1 cellular context compared by ENCODE assay signal in genomic region chr1:205631010-205631726, GRCh38.
TF ChIP-seq lines count a peak whose summit lies in the region.

No MANE protein-coding gene starts in this region.

TF ChIP-seq in HepG2, 621 proteins besides CTCF, POLR2A, EP300 and RAD21 (continued from another document and continues in another):
- TF ChIP-seq ARID3A (IDR thresholded peaks at IDR 0.05; ENCODE audit: low read depth, low read length), result peak; percentile 68
- peak; percentile 54; the same call in 1 of the 2 replicates for TF ChIP-seq TBX3 (IDR thresholded peaks at IDR 0.05; ENCODE audit: borderline replicate concordance)
- TF ChIP-seq GFI1 (CRISPR knock-in tag; IDR thresholded peaks at IDR 0.05; ENCODE audit: borderline replicate concordance), result 0 out of 2 replicates have a peak, but pooled peaks have one; percentile 32
- TF ChIP-seq DNMT1 (CRISPR knock-in tag; IDR thresholded peaks at IDR 0.05), result no peak
- peak; percentile 91 for TF ChIP-seq MYC (CRISPR knock-in tag; IDR thresholded peaks at IDR 0.05; ENCODE audit: borderline replicate concordance)
- TF ChIP-seq CERS6 (CRISPR knock-in tag; IDR thresholded peaks at IDR 0.05), result no peak
- peak; percentile 58; the same call in 1 of the 2 replicates for TF ChIP-seq ZNF766 (CRISPR knock-in tag; IDR thresholded peaks at IDR 0.05; ENCODE audit: borderline replicate concordance)
- peak; percentile 49; the same call in 1 of the 2 replicates for TF ChIP-seq ZBTB43 (CRISPR knock-in tag; conservative IDR thresholded peaks at IDR 0.05)
- TF ChIP-seq GATA4 (IDR thresholded peaks at IDR 0.05; ENCODE audit: borderline replicate concordance, low read depth), result 0 out of 2 replicates have a peak, but pooled peaks have one; percentile 17
- peak; percentile 71 for TF ChIP-seq GABPB1 (CRISPR knock-in tag; IDR thresholded peaks at IDR 0.05)
- peak; percentile 60; the same call in 1 of the 2 replicates for TF ChIP-seq ZC3H4 (CRISPR knock-in tag; IDR thresholded peaks at IDR 0.05; ENCODE audit: borderline replicate concordance)
- peak; percentile 80 for TF ChIP-seq PHF8 (CRISPR knock-in tag; IDR thresholded peaks at IDR 0.05)
- TF ChIP-seq ZNF44 (CRISPR knock-in tag; IDR thresholded peaks at IDR 0.05), result no peak
- no peak for TF ChIP-seq HDAC6 (IDR thresholded peaks at IDR 0.05; ENCODE audit: low read depth, low read length)
- TF ChIP-seq ZNF619 (CRISPR knock-in tag; IDR thresholded peaks at IDR 0.05), result 0 out of 2 replicates have a peak, but pooled peaks have one; percentile 51
- TF ChIP-seq POLR2AphosphoS5 (IDR thresholded peaks at IDR 0.05; ENCODE audit: low read depth, low read length), result peak; percentile 70; the same call in 1 of the 2 replicates
- TF ChIP-seq SIN3A (IDR thresholded peaks at IDR 0.05; ENCODE audit: borderline replicate concordance, low read depth, low read length), result peak; percentile 30; the same call in 1 of the 2 replicates
- TF ChIP-seq ZBTB2 (CRISPR knock-in tag; IDR thresholded peaks at IDR 0.05; ENCODE audit: low read depth), result peak; percentile 77
- peak; percentile 74 for TF ChIP-seq PHF21A (CRISPR knock-in tag; IDR thresholded peaks at IDR 0.05)
- TF ChIP-seq MNT (IDR thresholded peaks at IDR 0.05), result peak; percentile 41
- no peak for TF ChIP-seq ELK4 (CRISPR knock-in tag; IDR thresholded peaks at IDR 0.05; ENCODE audit: borderline replicate concordance)
- no peak for TF ChIP-seq ZNF598 (CRISPR knock-in tag; IDR thresholded peaks at IDR 0.05; ENCODE audit: borderline replicate concordance)
- no peak for TF ChIP-seq ZNF577 (CRISPR knock-in tag; IDR thresholded peaks at IDR 0.05; ENCODE audit: borderline replicate concordance, low read depth)
- TF ChIP-seq MEF2D (CRISPR knock-in tag; IDR thresholded peaks at IDR 0.05), result no peak
- peak; percentile 13; the same call in 1 of the 2 replicates for TF ChIP-seq FOXK1 (CRISPR knock-in tag; IDR thresholded peaks at IDR 0.05; ENCODE audit: borderline replicate concordance, low read depth)
- TF ChIP-seq SIX4 (CRISPR knock-in tag; IDR thresholded peaks at IDR 0.05), result peak; percentile 97
- no peak for TF ChIP-seq TIGD3 (CRISPR knock-in tag; IDR thresholded peaks at IDR 0.05; ENCODE audit: borderline replicate concordance)
- 0 out of 2 replicates have a peak, but pooled peaks have one; percentile 35 for TF ChIP-seq PRMT3 (CRISPR knock-in tag; IDR thresholded peaks at IDR 0.05; ENCODE audit: borderline replicate concordance, low read depth)
- TF ChIP-seq MYPOP (CRISPR knock-in tag; IDR thresholded peaks at IDR 0.05), result peak; percentile 40; the same call in 1 of the 2 replicates
- TF ChIP-seq PBX3 (CRISPR knock-in tag; IDR thresholded peaks at IDR 0.05; ENCODE audit: borderline replicate concordance), result no peak
- TF ChIP-seq ZNF781 (CRISPR knock-in tag; IDR thresholded peaks at IDR 0.05; ENCODE audit: borderline replicate concordance, not compliant biosample characterization), result no peak
- peak; percentile 33; the same call in 1 of the 2 replicates for TF ChIP-seq ELF1 (CRISPR knock-in tag; IDR thresholded peaks at IDR 0.05)
- TF ChIP-seq ZFP1 (CRISPR knock-in tag; IDR thresholded peaks at IDR 0.05), result no peak
- no peak for TF ChIP-seq MLXIP (CRISPR knock-in tag; IDR thresholded peaks at IDR 0.05; ENCODE audit: borderline replicate concordance)
- peak; percentile 75; the same call in 1 of the 2 replicates for TF ChIP-seq ZNF350 (CRISPR knock-in tag; IDR thresholded peaks at IDR 0.05; ENCODE audit: borderline replicate concordance, low read depth)
- 0 out of 2 replicates have a peak, but pooled peaks have one; percentile 10 for TF ChIP-seq SMC3 (IDR thresholded peaks at IDR 0.05; ENCODE audit: low read length)
- TF ChIP-seq TAF1 (CRISPR knock-in tag; IDR thresholded peaks at IDR 0.05), result peak; percentile 44; the same call in 1 of the 2 replicates
- peak; percentile 77; the same call in 1 of the 2 replicates for TF ChIP-seq ETV5 (CRISPR knock-in tag; IDR thresholded peaks at IDR 0.05; ENCODE audit: borderline replicate concordance)
- TF ChIP-seq BHLHE40 (IDR thresholded peaks at IDR 0.05; ENCODE audit: low read length), result peak; percentile 67
- TF ChIP-seq ZNF740 (CRISPR knock-in tag; IDR thresholded peaks at IDR 0.05), result no peak
- TF ChIP-seq ZEB1 (IDR thresholded peaks at IDR 0.05; ENCODE audit: insufficient replicate concordance, low read depth), result peak; percentile 55
- peak; percentile 33; the same call in 1 of the 2 replicates for TF ChIP-seq NCOR1 (IDR thresholded peaks at IDR 0.05; ENCODE audit: borderline replicate concordance, low read length)
- 0 out of 2 replicates have a peak, but pooled peaks have one; percentile 41 for TF ChIP-seq ZNF816 (CRISPR knock-in tag; IDR thresholded peaks at IDR 0.05; ENCODE audit: borderline replicate concordance)
